Comparison of ENCODE assay signal across 14 cellular contexts in genomic region chr2:178227187-178227586, GRCh38. TPM values are rescaled to one million over a fixed set of nuclear protein-coding genes. Genes with fewer than 3 reads are reported as not detected.
DNase-seq lines count a peak whose midpoint lies in the region; ATAC-seq and TF ChIP-seq lines count a peak whose summit lies in the region.
"Had no signal": no experiment of that assay in that cellular context is flagged by ENCODE, and none has a peak within 500 bp of the region (broad histone marks: within the 10 kb centered on the region; RNA-seq: fewer than 3 reads in every experiment).

No MANE protein-coding gene starts in this region.

- no peak overlapping the region for H4K8ac ChIP-seq in IMR-90 (ENCODE audit: low read depth in 2 of 2, low read length in 2 of 2)

- dilution Hi-C loops in IMR-90 (cut with HindIII; ENCODE audit: low sequenced_read_pairs, unreplicated experiment): no loop called here

- CTCF ChIA-PET in IMR-90 (lab: Yijun Ruan, JAX): no interaction called here

- no CpG with 5 or more reads among the region's 2 CpGs for WGBS in IMR-90 (ENCODE audit: extremely low coverage in 2 of 2, insufficient read length in 1 of 2), 2 experiments

- H3K18ac ChIP-seq in IMR-90 (ENCODE audit: low read depth, low read length): no peak overlapping the region

- intact Hi-C loops in IMR-90 (cut with micrococcal nuclease): no loop called here

- no peak overlapping the region for H2AK9ac ChIP-seq in IMR-90 (replicated peaks; ENCODE audit: low read depth, low read length, poor library complexity)

- no peak overlapping the region for H3K4ac ChIP-seq in IMR-90 (ENCODE audit: low read depth, low read length)

- peaks cover 4% of the 10 kb centered on the region; the same call in 1 of the 2 replicates for H3K9me1 ChIP-seq in IMR-90 (ENCODE audit: insufficient read depth, low read length)

- no peaks in the 10 kb centered on the region for H3K4me1 ChIP-seq in IMR-90 (ENCODE audit: control insufficient read depth, insufficient read depth, low read length)
- H3K4me1 ChIP-seq: Peyer's patch had no signal

- H2BK20ac ChIP-seq in IMR-90 (ENCODE audit: low read depth, low read length): no peak overlapping the region

- no peak for TF ChIP-seq RAD21 in IMR-90 (IDR thresholded peaks at IDR 0.05; ENCODE audit: low read length)

- no peaks in the 10 kb centered on the region for H4K20me1 ChIP-seq in IMR-90 (ENCODE audit: insufficient read depth, low read length)

- H2BK120ac ChIP-seq in IMR-90 (ENCODE audit: low read depth, low read length): no peak overlapping the region

- no peaks in the 10 kb centered on the region for H3K9me3 ChIP-seq in IMR-90 (ENCODE audit: control insufficient read depth, insufficient read depth, low read length)
- H3K9me3 ChIP-seq: Peyer's patch had no signal

- no peak overlapping the region for H2AFZ ChIP-seq in IMR-90 (replicated peaks; ENCODE audit: low read length, poor library complexity)

- H2BK5ac ChIP-seq in IMR-90 (ENCODE audit: low read depth, low read length, poor library complexity, severe bottlenecking): no peak overlapping the region

- H3K27ac ChIP-seq in IMR-90 (ENCODE audit: insufficient read depth, low read length): no peak overlapping the region
- H3K27ac ChIP-seq: Peyer's patch, WERI-Rb-1 had no signal

- H3K36me3 ChIP-seq in IMR-90 (ENCODE audit: control insufficient read depth, insufficient read depth, low read length) (no peaks in the 10 kb centered on the region), kidney epithelial cell (ENCODE audit: control insufficient read depth, insufficient read depth, low read length) (no peaks in the 10 kb centered on the region)
- H3K36me3 ChIP-seq: Peyer's patch, WERI-Rb-1 had no signal

- BruUV-seq in IMR-90 (replicated peaks; lab: Mats Ljungman, UMichigan): no TSS peak

- no peaks in the 10 kb centered on the region; a peak in 3 of 4 replicates for H3K79me1 ChIP-seq in IMR-90 (ENCODE audit: low read depth in 1 of 2, low read length in 2 of 2)

- in situ Hi-C loops in IMR-90 (cut with MboI; ENCODE audit: low sequenced_read_pairs): no loop called here
- in situ Hi-C loops in astrocyte of the spinal cord (cut with HindIII; ENCODE audit: low sequenced_read_pairs): no loop called here

- H3K9ac ChIP-seq in IMR-90 (ENCODE audit: low read depth, low read length): no peak overlapping the region

- H3K27me3 ChIP-seq in IMR-90 (ENCODE audit: control insufficient read depth, insufficient read depth, low read length) (no peaks in the 10 kb centered on the region), kidney epithelial cell (ENCODE audit: control insufficient read depth, insufficient read depth, low read length) (no peaks in the 10 kb centered on the region)
- H3K27me3 ChIP-seq: Peyer's patch had no signal

- H3K56ac ChIP-seq in IMR-90 (ENCODE audit: extremely low read depth, insufficient read depth, low read length): no peak overlapping the region

- H3K4me3 ChIP-seq in IMR-90 (ENCODE audit: insufficient read depth, low read depth, low read length) (no peak overlapping the region), astrocyte of the spinal cord (ENCODE audit: low read depth, low read length) (no peak overlapping the region), kidney epithelial cell (ENCODE audit: low read depth, low read length) (no peak overlapping the region)
- H3K4me3 ChIP-seq: Peyer's patch had no signal

- no peak overlapping the region; the same call in 1 of the 2 replicates for H3K4me2 ChIP-seq in IMR-90 (ENCODE audit: low read depth, low read length)

- no peak overlapping the region for H2AK5ac ChIP-seq in IMR-90 (ENCODE audit: low read depth, low read length)

- DNase-seq in AG08396 (ENCODE audit: low spot score) (peak; percentile 18), IMR-90 (peak; percentile 76), astrocyte of the spinal cord (ENCODE audit: low read depth, low spot score) (peak; percentile 72), kidney epithelial cell (ENCODE audit: low read depth) (peak; percentile 16), AML-193 (lab: John Stamatoyannopoulos, UW) (no peak), T-helper 1 cell (no peak)
- DNase-seq: activated CD4-positive, alpha-beta memory T cell treated with anti-CD3 and anti-CD28 coated beads, Interleukin-2, amount 10 ng/mL, durations not matched to agents 7 days and 5 days; activated T-cell treated with anti-CD3 and anti-CD28 coated beads, Interleukin-2, amount 50 U/mL, for 4 hours; Calu3; GDM1; Peyer's patch; WERI-Rb-1 had no signal

- no peak overlapping the region for H2BK15ac ChIP-seq in IMR-90 (ENCODE audit: low read depth, low read length)

- H3K23ac ChIP-seq in IMR-90 (ENCODE audit: low read depth, low read length): no peak overlapping the region

- POLR2A ChIA-PET in IMR-90 (lab: Charles Lee; ENCODE audit: unreplicated experiment): no interaction called here

- H3K14ac ChIP-seq in IMR-90 (replicated peaks; ENCODE audit: low read depth, low read length): no peak overlapping the region

- H4K5ac ChIP-seq in IMR-90 (ENCODE audit: low read depth, low read length): no peak overlapping the region

- no peak for TF ChIP-seq POLR2A in IMR-90 (IDR thresholded peaks at IDR 0.05; ENCODE audit: low read depth, low read length)

- TF ChIP-seq CTCF in IMR-90 (conservative IDR thresholded peaks at IDR 0.05; ENCODE audit: low read depth, low read length) (no peak), astrocyte of the spinal cord (IDR thresholded peaks at IDR 0.05; ENCODE audit: low read depth, low read length) (no peak), kidney epithelial cell (IDR thresholded peaks at IDR 0.05; ENCODE audit: insufficient read depth, low read length, poor library complexity, severe bottlenecking) (no peak)

- no peak for ATAC-seq in IMR-90 (ENCODE audit: low read depth)
- ATAC-seq in esophagus mucosa: no peak
- ATAC-seq in HG02852 (IDR thresholded peaks at IDR 0.05; ENCODE audit: unreplicated experiment): no peak
- ATAC-seq: activated T-cell treated with anti-CD3 and anti-CD28 coated beads, Interleukin-2, amount 50 U/mL, for 4 hours had no signal

- no peak overlapping the region for H4K91ac ChIP-seq in IMR-90 (ENCODE audit: insufficient read depth, low read depth, low read length)

TF ChIP-seq in IMR-90, 13 proteins besides CTCF, POLR2A, EP300 and RAD21:
- TF ChIP-seq NFE2L2 (IDR thresholded peaks at IDR 0.05; ENCODE audit: low read depth, low read length) (no peak), USF2 (IDR thresholded peaks at IDR 0.05; ENCODE audit: low read depth, low read length) (peak; percentile 48), MAFK (IDR thresholded peaks at IDR 0.05; ENCODE audit: low read depth, low read length) (peak; percentile 97)

RNA-seq across cellular contexts. Expression of gene OSBPL6, which starts 32.9 kb away (rescaled TPM):
- total RNA-seq in IMR-90 (2012; rRNA removed) (2.8 and 3.2 TPM in 2 replicates), kidney epithelial cell (3.6 and 3.8 TPM in 2 replicates), esophagus mucosa (6.5 TPM)
- 3.1 and 3.7 TPM in 2 replicates for polyA plus RNA-seq in IMR-90 (2012; rRNA removed)
- polyA plus RNA-seq in IMR-90 (2012; cell fraction: cytosol; rRNA removed): 1.4 and 2.0 TPM in 2 replicates
- 1.0 and 4.5 TPM in 2 replicates for polyA plus RNA-seq in IMR-90 (2012; cell fraction: nucleus; rRNA removed; ENCODE audit: low replicate concordance)

Comparison
In these comparisons a context has a peak if more than half of its experiments do, and no peak if none do; other contexts are left out.
1. DNase-seq: peak in AG08396 (single experiment), IMR-90 (single experiment), astrocyte of the spinal cord (single experiment) and kidney epithelial cell (single experiment); none in AML-193 (0 of 2) and T-helper 1 cell (0 of 5).